Comparison of ENCODE assay signal across 9 cellular contexts in the genomic region with DNA sequence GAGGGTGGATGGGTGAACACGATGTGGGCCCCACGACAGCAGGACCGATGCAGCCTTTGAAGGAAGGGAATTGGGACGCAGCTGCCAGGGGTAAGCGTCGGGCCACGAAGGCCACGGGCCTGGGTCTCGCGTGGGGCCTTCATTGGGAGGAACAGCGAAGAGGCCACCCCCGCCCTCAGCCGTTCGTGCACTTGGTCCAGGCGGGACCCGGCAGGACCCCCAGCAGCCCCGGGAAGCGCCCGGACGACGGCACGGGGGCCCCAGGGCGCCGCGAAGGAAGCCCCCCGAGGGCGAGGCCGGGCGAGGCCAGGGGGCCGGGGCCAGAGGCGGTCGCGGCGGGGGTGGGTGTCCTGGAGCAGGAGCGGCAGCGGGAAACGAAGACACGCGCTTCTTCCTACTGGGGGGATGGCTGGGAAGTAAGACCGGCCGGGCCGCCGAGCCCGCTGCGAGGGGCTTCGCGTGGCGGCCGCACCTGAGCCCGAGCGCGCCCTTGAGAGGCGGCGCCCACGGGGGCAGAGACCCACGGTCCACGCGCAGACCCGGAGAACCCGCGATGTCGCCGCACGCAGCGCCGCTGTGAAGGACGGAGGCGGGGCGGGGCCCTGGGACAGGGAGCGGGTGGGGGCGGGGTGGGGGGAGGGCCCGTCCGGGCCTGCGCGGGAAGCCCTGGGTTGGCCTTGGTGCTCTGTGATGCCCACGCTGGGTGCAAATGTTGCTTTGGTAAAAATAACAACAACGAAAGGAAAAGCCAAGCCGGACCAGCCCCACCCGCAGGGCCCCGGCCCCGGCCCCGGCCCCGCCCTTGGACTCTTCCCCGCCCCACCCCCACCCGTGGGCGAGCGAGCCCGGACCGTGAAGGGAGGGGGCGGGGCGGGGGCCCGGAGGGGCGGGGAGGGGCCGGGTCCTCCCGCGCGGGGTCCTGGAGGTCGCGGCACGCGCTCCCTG. TPM values are rescaled to one million over a fixed set of nuclear protein-coding genes. Genes with fewer than 3 reads are reported as not detected.
DNase-seq lines count a peak whose midpoint lies in the region; ATAC-seq and TF ChIP-seq lines count a peak whose summit lies in the region.
"Had no signal": no experiment of that assay in that cellular context is flagged by ENCODE, and none has a peak within 500 bp of the region (broad histone marks: within the 10 kb centered on the region; RNA-seq: fewer than 3 reads in every experiment).

No MANE protein-coding gene starts in this region.

- H3K4me3 ChIP-seq in BLaER1 (peak overlapping the region; percentile 72), esophagus muscularis mucosa (peak overlapping the region; percentile 56 to 65 (median 58))

- no peak for TF ChIP-seq POLR2A in esophagus muscularis mucosa (IDR thresholded peaks at IDR 0.05; ENCODE audit: low read depth)

- H3K4me3 Mint-ChIP-seq in T-cell: peak overlapping the region; percentile 65 to 80 (median 73)

- no peaks in the 10 kb centered on the region for H3K36me3 Mint-ChIP-seq in T-cell

- peaks cover 6 to 8% (median 8%) of the 10 kb centered on the region in 3 donors for H3K4me1 Mint-ChIP-seq in T-cell

- H3K36me3 ChIP-seq in BLaER1: peaks cover 29% of the 10 kb centered on the region
- H3K36me3 ChIP-seq in esophagus muscularis mucosa: no peaks in the 10 kb centered on the region

- no peak for TF ChIP-seq EP300 in esophagus muscularis mucosa (IDR thresholded peaks at IDR 0.05)

- H3K4me1 ChIP-seq in BLaER1: peaks cover 74% of the 10 kb centered on the region
- H3K4me1 ChIP-seq in esophagus muscularis mucosa: peaks cover 18 to 49% (median 36%) of the 10 kb centered on the region in 4 donors

- no peak for DNase-seq in T-cell
- no peak for DNase-seq in esophagus muscularis mucosa (ENCODE audit: extremely low spot score)
- DNase-seq in omental fat pad (ENCODE audit: low spot score): no peak
- no peak for DNase-seq in hippocampal formation (lab: John Stamatoyannopoulos, UW)
- DNase-seq in GDM1 (lab: John Stamatoyannopoulos, UW): no peak
- DNase-seq: Karpas-422 had no signal

- no peaks in the 10 kb centered on the region for H4K20me1 ChIP-seq in BLaER1

- H3K9ac ChIP-seq in BLaER1: peak overlapping the region; percentile 86

- H3K9me3 ChIP-seq in BLaER1: peaks cover 18% of the 10 kb centered on the region
- H3K9me3 ChIP-seq in esophagus muscularis mucosa: peaks cover 0 to 5% (median 0%) of the 10 kb centered on the region in 4 donors

- CTCF ChIA-PET in T-cell (lab: Charles Lee): no interaction called here

- peak in 1 of 4 experiments; percentile 16 for ATAC-seq in T-cell (replicated peaks in 1 of 4)
- peak; percentile 3 for ATAC-seq in omental fat pad (ENCODE audit: low FRiP score)
- ATAC-seq in HG03521 (IDR thresholded peaks at IDR 0.05; ENCODE audit: unreplicated experiment): no peak
- no peak for ATAC-seq in GM18868 (IDR thresholded peaks at IDR 0.05; ENCODE audit: unreplicated experiment)

- peaks cover under 1 to 2% (median under 1%) of the 10 kb centered on the region in 3 donors for H3K9me3 Mint-ChIP-seq in T-cell

- H3K27ac ChIP-seq in BLaER1 (peak overlapping the region; percentile 93), esophagus muscularis mucosa (replicated peaks in 1 of 4) (peak overlapping the region; percentile 83 to 89 (median 85))

- no peak overlapping the region for H3K27ac Mint-ChIP-seq in T-cell

- peak overlapping the region; percentile 100 for H3K4me2 ChIP-seq in BLaER1

- H3K27me3 Mint-ChIP-seq in T-cell: peaks cover 20 to 52% of the 10 kb centered on the region in 2 donors

- TF ChIP-seq CTCF in esophagus muscularis mucosa (IDR thresholded peaks at IDR 0.05) (no peak), omental fat pad (IDR thresholded peaks at IDR 0.05) (no peak)

- POLR2A ChIA-PET in T-cell (lab: Charles Lee): no interaction called here

- 53% methylated on average over 16 of the region's 101 CpGs for WGBS in esophagus muscularis mucosa

- intact Hi-C loops in esophagus muscularis mucosa (cut with DNase I): no loop called here

- H3K27me3 ChIP-seq in BLaER1 (peaks cover 6% of the 10 kb centered on the region; the same call in 1 of the 2 replicates), esophagus muscularis mucosa (peaks cover 0 to 3% (median 0%) of the 10 kb centered on the region in 4 donors)

RNA-seq across cellular contexts. Expression of gene ADARB1, which starts 56.0 kb away (rescaled TPM):
- 10 to 100 TPM; 39.7 to 50.3 (median 44.5) TPM for total RNA-seq in T-cell
- 100 to 1,000 TPM; 107 to 231 (median 201) TPM for total RNA-seq in esophagus muscularis mucosa
- 10 to 100 TPM; 17.3 to 38.3 (median 23.3) TPM for total RNA-seq in omental fat pad
